ENCODE assay signal across 8 cellular contexts in the genomic region with DNA sequence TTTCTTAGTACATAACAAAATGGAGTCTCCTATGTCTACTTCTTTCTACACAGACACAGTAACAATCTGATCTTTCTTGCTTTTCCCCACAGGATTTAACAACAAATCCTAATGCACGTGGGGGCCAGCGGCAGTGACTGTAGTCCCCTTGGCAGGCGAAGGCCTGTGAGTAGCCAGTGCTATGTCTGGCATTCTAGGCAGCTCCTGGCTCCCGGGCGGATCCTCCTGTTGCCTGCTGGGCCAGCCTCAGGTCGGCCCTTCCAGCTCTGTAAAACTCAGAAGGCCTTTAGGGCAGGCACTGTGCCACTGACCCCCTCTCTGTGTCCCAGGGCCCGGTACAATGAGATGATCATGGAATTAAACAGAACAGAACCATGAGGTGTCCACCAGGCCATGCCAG. TPM values are rescaled to one million over a fixed set of nuclear protein-coding genes. Genes with fewer than 3 reads are reported as not detected.
"Had no signal": no experiment of that assay in that cellular context is flagged by ENCODE, and none has a peak within 500 bp of the region (broad histone marks: within the 10 kb centered on the region; RNA-seq: fewer than 3 reads in every experiment).

No MANE protein-coding gene starts in this region.

RNA-seq across cellular contexts. Expression of a gene that starts 20.8 kb away (rescaled TPM):
- total RNA-seq: LHCN-M2, MCF 10A, NCI-H460, OCI-LY7, PC-9, RPMI7951, SJCRH30, SK-MEL-5 had no signal
